In the genomic region with DNA sequence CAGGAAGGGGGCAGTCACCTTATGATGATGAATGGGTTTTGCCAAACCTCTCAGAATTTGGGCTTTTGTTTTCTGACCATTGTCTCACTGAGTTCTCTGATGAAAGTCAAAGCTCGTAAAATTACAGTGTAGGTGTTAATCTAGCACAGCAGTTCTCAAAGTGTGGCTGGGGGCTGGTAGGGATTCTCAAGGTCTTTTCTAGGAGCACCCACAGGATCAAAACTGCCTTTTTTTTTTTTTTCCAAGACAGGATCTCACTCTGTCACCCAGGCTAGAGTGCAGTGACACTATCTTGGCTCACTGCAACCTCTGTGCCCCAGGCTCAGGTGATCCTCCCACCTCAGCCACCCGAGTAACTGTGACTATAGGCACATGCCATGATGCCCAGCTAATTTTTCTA, we compare ENCODE assay signal across 37 cellular contexts.
"Had no signal": no experiment of that assay in that cellular context is flagged by ENCODE, and none has a peak within 500 bp of the region (broad histone marks: within the 10 kb centered on the region; RNA-seq: fewer than 3 reads in every experiment).

No MANE protein-coding gene starts in this region.

- H3K4me1 ChIP-seq: breast epithelium had no signal

- H3K4me3 ChIP-seq: adrenal gland, ascending aorta, body of pancreas, breast epithelium, cardiac muscle cell had no signal

- ATAC-seq: activated naive CD4-positive, alpha-beta T cell treated with anti-CD3 and anti-CD28 coated beads, Interleukin-2, amount 50 U/mL, for 72 hours; activated naive CD8-positive, alpha-beta T cell treated with anti-CD3 and anti-CD28 coated beads, Interleukin-2, amount 50 U/mL, for 24 hours; activated T-cell treated with anti-CD3 and anti-CD28 coated beads, Interleukin-2, amount 50 U/mL, for 4 hours; activated T-cell treated with anti-CD3 and anti-CD28 coated beads, Interleukin-2, amount 50 U/mL, for 72 hours; activated T-helper 17 cell treated with anti-CD3 and anti-CD28 coated beads, Interleukin-2, amount 50 U/mL, for 72 hours; body of pancreas had no signal

- H3K4me1 Mint-ChIP-seq: activated naive CD4-positive, alpha-beta T cell treated with anti-CD3 and anti-CD28 coated beads, Interleukin-2, amount 10 ng/mL, durations not matched to agents 7 days and 5 days; activated naive CD4-positive, alpha-beta T cell treated with anti-CD3 and anti-CD28 coated beads, Interleukin-2, amount 50 U/mL, for 24 hours; activated naive CD8-positive, alpha-beta T cell treated with anti-CD3 and anti-CD28 coated beads for 36 hours; activated naive CD8-positive, alpha-beta T cell treated with anti-CD3 and anti-CD28 coated beads, Interleukin-2, amount 10 ng/mL, durations not matched to agents 7 days and 5 days; activated naive CD8-positive, alpha-beta T cell treated with anti-CD3 and anti-CD28 coated beads, Interleukin-2, amount 50 U/mL, for 24 hours; activated T-helper 17 cell treated with anti-CD3 and anti-CD28 coated beads, Interleukin-2, amount 50 U/mL, for 72 hours; central memory CD8-positive, alpha-beta T cell had no signal

- H3K27ac ChIP-seq: adrenal gland, ascending aorta, body of pancreas, brain microvascular endothelial cell, breast epithelium, cardiac muscle cell had no signal

- H3K9me3 Mint-ChIP-seq: activated naive CD4-positive, alpha-beta T cell treated with anti-CD3 and anti-CD28 coated beads for 36 hours; activated naive CD4-positive, alpha-beta T cell treated with anti-CD3 and anti-CD28 coated beads, Interleukin-2, amount 10 ng/mL, durations not matched to agents 7 days and 5 days; activated naive CD4-positive, alpha-beta T cell treated with anti-CD3 and anti-CD28 coated beads, Interleukin-2, amount 50 U/mL, for 24 hours; activated naive CD8-positive, alpha-beta T cell treated with anti-CD3 and anti-CD28 coated beads for 36 hours; activated naive CD8-positive, alpha-beta T cell treated with anti-CD3 and anti-CD28 coated beads, Interleukin-2, amount 10 ng/mL, durations not matched to agents 7 days and 5 days; activated naive CD8-positive, alpha-beta T cell treated with anti-CD3 and anti-CD28 coated beads, Interleukin-2, amount 50 U/mL, for 24 hours; activated T-cell treated with anti-CD3 and anti-CD28 coated beads, Interleukin-2, amount 50 U/mL, for 24 hours; activated T-cell treated with anti-CD3 and anti-CD28 coated beads, Interleukin-2, amount 50 U/mL, for 4 hours; activated T-cell treated with anti-CD3 and anti-CD28 coated beads, Interleukin-2, amount 50 U/mL, for 72 hours; activated T-helper 1 cell treated with anti-CD3 and anti-CD28 coated beads, Interleukin-12 subunit alpha, Interleukin-12 subunit beta, Interleukin-2, Interleukin-4 antibody, amounts not matched to agents 30 ng/mL and 10 ng/mL and 1 ng/mL, durations not matched to agents 14 hours and 24 hours and 36 hours; activated T-helper 17 cell treated with anti-CD3 and anti-CD28 coated beads, Interleukin-2, amount 50 U/mL, for 72 hours; activated T-helper 2 cell treated with anti-CD3 and anti-CD28 coated beads, Interferon-gamma antibody, Interleukin-2, Interleukin-4, amounts not matched to agents 10 μg/mL and 5 μg/mL and 100 μg/mL, durations not matched to agents 14 hours and 24 hours and 36 hours; central memory CD8-positive, alpha-beta T cell had no signal

- H3K27ac Mint-ChIP-seq: activated naive CD4-positive, alpha-beta T cell treated with anti-CD3 and anti-CD28 coated beads for 36 hours; activated naive CD4-positive, alpha-beta T cell treated with anti-CD3 and anti-CD28 coated beads, Interleukin-2, amount 10 ng/mL, durations not matched to agents 7 days and 5 days; activated naive CD4-positive, alpha-beta T cell treated with anti-CD3 and anti-CD28 coated beads, Interleukin-2, amount 50 U/mL, for 24 hours; activated naive CD4-positive, alpha-beta T cell treated with anti-CD3 and anti-CD28 coated beads, Interleukin-2, amount 50 U/mL, for 72 hours; activated naive CD8-positive, alpha-beta T cell; activated naive CD8-positive, alpha-beta T cell treated with anti-CD3 and anti-CD28 coated beads for 36 hours; activated naive CD8-positive, alpha-beta T cell treated with anti-CD3 and anti-CD28 coated beads, Interleukin-2, amount 10 ng/mL, durations not matched to agents 7 days and 5 days; activated naive CD8-positive, alpha-beta T cell treated with anti-CD3 and anti-CD28 coated beads, Interleukin-2, amount 50 U/mL, for 24 hours; activated T-cell treated with anti-CD3 and anti-CD28 coated beads, Interleukin-2, amount 50 U/mL, for 24 hours; activated T-cell treated with anti-CD3 and anti-CD28 coated beads, Interleukin-2, amount 50 U/mL, for 72 hours; activated T-helper 1 cell treated with anti-CD3 and anti-CD28 coated beads, Interleukin-12 subunit alpha, Interleukin-12 subunit beta, Interleukin-2, Interleukin-4 antibody, amounts not matched to agents 30 ng/mL and 10 ng/mL and 1 ng/mL, durations not matched to agents 14 hours and 24 hours and 36 hours; activated T-helper 17 cell treated with anti-CD3 and anti-CD28 coated beads, Interleukin-2, amount 50 U/mL, for 72 hours; activated T-helper 2 cell treated with anti-CD3 and anti-CD28 coated beads, Interferon-gamma antibody, Interleukin-2, Interleukin-4, amounts not matched to agents 10 μg/mL and 5 μg/mL and 100 μg/mL, durations not matched to agents 14 hours and 24 hours and 36 hours had no signal

- H3K27me3 Mint-ChIP-seq: activated naive CD4-positive, alpha-beta T cell treated with anti-CD3 and anti-CD28 coated beads, Interleukin-2, amount 50 U/mL, for 24 hours; brain; central memory CD8-positive, alpha-beta T cell had no signal

- H3K36me3 Mint-ChIP-seq: activated naive CD4-positive, alpha-beta T cell treated with anti-CD3 and anti-CD28 coated beads, Interleukin-2, amount 10 ng/mL, durations not matched to agents 7 days and 5 days had no signal

- H3K4me3 Mint-ChIP-seq: activated naive CD4-positive, alpha-beta T cell treated with anti-CD3 and anti-CD28 coated beads for 36 hours; activated naive CD4-positive, alpha-beta T cell treated with anti-CD3 and anti-CD28 coated beads, Interleukin-2, amount 10 ng/mL, durations not matched to agents 7 days and 5 days; activated naive CD4-positive, alpha-beta T cell treated with anti-CD3 and anti-CD28 coated beads, Interleukin-2, amount 50 U/mL, for 24 hours; activated naive CD8-positive, alpha-beta T cell; activated naive CD8-positive, alpha-beta T cell treated with anti-CD3 and anti-CD28 coated beads for 36 hours; activated naive CD8-positive, alpha-beta T cell treated with anti-CD3 and anti-CD28 coated beads, Interleukin-2, amount 10 ng/mL, durations not matched to agents 7 days and 5 days; activated naive CD8-positive, alpha-beta T cell treated with anti-CD3 and anti-CD28 coated beads, Interleukin-2, amount 50 U/mL, for 24 hours; activated T-cell treated with anti-CD3 and anti-CD28 coated beads, Interleukin-2, amount 50 U/mL, for 24 hours; activated T-cell treated with anti-CD3 and anti-CD28 coated beads, Interleukin-2, amount 50 U/mL, for 4 hours; activated T-cell treated with anti-CD3 and anti-CD28 coated beads, Interleukin-2, amount 50 U/mL, for 72 hours; activated T-helper 1 cell treated with anti-CD3 and anti-CD28 coated beads, Interleukin-12 subunit alpha, Interleukin-12 subunit beta, Interleukin-2, Interleukin-4 antibody, amounts not matched to agents 30 ng/mL and 10 ng/mL and 1 ng/mL, durations not matched to agents 14 hours and 24 hours and 36 hours; activated T-helper 17 cell treated with anti-CD3 and anti-CD28 coated beads, Interleukin-2, amount 50 U/mL, for 72 hours; brain; central memory CD8-positive, alpha-beta T cell had no signal

- DNase-seq: activated effector memory CD4-positive, alpha-beta T cell treated with anti-CD3 and anti-CD28 coated beads, Interleukin-2, amount 50 U/mL, for 16 hours; activated effector memory CD4-positive, alpha-beta T cell treated with Interleukin-2 at 50 U/mL for 16 hours; activated gamma-delta T cell; activated gamma-delta T cell treated with Interleukin-2 at 50 U/mL for 16 hours; activated naive CD4-positive, alpha-beta T cell; activated naive CD4-positive, alpha-beta T cell treated with anti-CD3 and anti-CD28 coated beads for 36 hours; activated naive CD4-positive, alpha-beta T cell treated with anti-CD3 and anti-CD28 coated beads, Interleukin-2, amount 10 ng/mL, durations not matched to agents 7 days and 5 days; activated naive CD4-positive, alpha-beta T cell treated with anti-CD3 and anti-CD28 coated beads, Interleukin-2, amount 50 U/mL, for 16 hours; activated naive CD4-positive, alpha-beta T cell treated with Interleukin-2 at 50 U/mL for 16 hours; activated naive CD8-positive, alpha-beta T cell treated with anti-CD3 and anti-CD28 coated beads for 36 hours; activated naive CD8-positive, alpha-beta T cell treated with anti-CD3 and anti-CD28 coated beads, Interleukin-2, amount 10 ng/mL, durations not matched to agents 7 days and 5 days; activated naive CD8-positive, alpha-beta T cell treated with anti-CD3 and anti-CD28 coated beads, Interleukin-2, amount 50 U/mL, for 24 hours; activated T-cell treated with anti-CD3 and anti-CD28 coated beads, Interleukin-2, amount 50 U/mL, for 1 hour; activated T-cell treated with anti-CD3 and anti-CD28 coated beads, Interleukin-2, amount 50 U/mL, for 24 hours; activated T-cell treated with anti-CD3 and anti-CD28 coated beads, Interleukin-2, amount 50 U/mL, for 4 hours; activated T-cell treated with anti-CD3 and anti-CD28 coated beads, Interleukin-2, amount 50 U/mL, for 48 hours; activated T-cell treated with anti-CD3 and anti-CD28 coated beads, Interleukin-2, amount 50 U/mL, for 72 hours; adrenal gland; amniotic stem cell; amygdala; anterior cingulate cortex; aorta; body of pancreas; brain microvascular endothelial cell; central memory CD4-positive, alpha-beta T cell; cerebellar nuclear complex had no signal

- H3K9me3 ChIP-seq: adrenal gland, ascending aorta, body of pancreas, breast epithelium had no signal

- H3K36me3 ChIP-seq: adrenal gland, ascending aorta, brain microvascular endothelial cell, breast epithelium had no signal

- H3K27me3 ChIP-seq: adrenal gland, ascending aorta, body of pancreas, brain microvascular endothelial cell, breast epithelium, cardiac muscle cell had no signal
